11 cellular contexts compared by ENCODE assay signal in genomic region chr12:94689002-94689645, GRCh38. TPM values are rescaled to one million over a fixed set of nuclear protein-coding genes. Genes with fewer than 3 reads are reported as not detected.
DNase-seq lines count a peak whose midpoint lies in the region; ATAC-seq and TF ChIP-seq lines count a peak whose summit lies in the region.
"Had no signal": no experiment of that assay in that cellular context is flagged by ENCODE, and none has a peak within 500 bp of the region (broad histone marks: within the 10 kb centered on the region; RNA-seq: fewer than 3 reads in every experiment).

No MANE protein-coding gene starts in this region.

- ATAC-seq in HG03378 (IDR thresholded peaks at IDR 0.05; ENCODE audit: unreplicated experiment) (peak; percentile 64), omental fat pad (ENCODE audit: low FRiP score) (peak; percentile 78)

- no peak for TF ChIP-seq CTCF in choroid plexus epithelial cell (conservative IDR thresholded peaks at IDR 0.05; ENCODE audit: low read depth, low read length)
- no peak for TF ChIP-seq CTCF in omental fat pad (IDR thresholded peaks at IDR 0.05)
- no peak for TF ChIP-seq CTCF in endothelial cell (IDR thresholded peaks at IDR 0.05; ENCODE audit: unreplicated experiment)

- DNase-seq in GM03348 (ENCODE audit: low spot score), result peak; percentile 35
- DNase-seq in choroid plexus epithelial cell (ENCODE audit: low read depth), result peak; percentile 86
- no peak for DNase-seq in omental fat pad (ENCODE audit: low spot score)
- DNase-seq in NCI-H2171 (lab: John Stamatoyannopoulos, UW), result no peak
- no peak for DNase-seq in NCI-H2081 treated with DMSO at 0.1 percent for 48 hours (lab: John Stamatoyannopoulos, UW)
- no peak for DNase-seq in endothelial cell (ENCODE audit: low spot score)
- DNase-seq in UCSD-AML1 (lab: John Stamatoyannopoulos, UW; ENCODE audit: unreplicated experiment), result no peak
- DNase-seq: activated T-cell treated with anti-CD3 and anti-CD28 coated beads, Interleukin-2, amount 50 U/mL, for 24 hours; CD4-positive, CD25-positive, alpha-beta regulatory T cell; NCI-H2029 had no signal

- H3K27me3 Mint-ChIP-seq in endothelial cell (ENCODE audit: unreplicated experiment), result peaks cover 1% of the 10 kb centered on the region
- H3K27me3 Mint-ChIP-seq: activated T-cell treated with anti-CD3 and anti-CD28 coated beads, Interleukin-2, amount 50 U/mL, for 24 hours had no signal

- no peak overlapping the region for H3K4me3 ChIP-seq in choroid plexus epithelial cell (ENCODE audit: low read depth, low read length)

- no peak overlapping the region for H3K4me3 Mint-ChIP-seq in endothelial cell (ENCODE audit: unreplicated experiment)
- H3K4me3 Mint-ChIP-seq: activated T-cell treated with anti-CD3 and anti-CD28 coated beads, Interleukin-2, amount 50 U/mL, for 24 hours; CD4-positive, CD25-positive, alpha-beta regulatory T cell had no signal

- H3K4me1 Mint-ChIP-seq in endothelial cell (ENCODE audit: unreplicated experiment), result peaks cover 25% of the 10 kb centered on the region
- H3K4me1 Mint-ChIP-seq: CD4-positive, CD25-positive, alpha-beta regulatory T cell had no signal

- no peaks in the 10 kb centered on the region for H3K9me3 Mint-ChIP-seq in endothelial cell (ENCODE audit: unreplicated experiment)
- H3K9me3 Mint-ChIP-seq: activated T-cell treated with anti-CD3 and anti-CD28 coated beads, Interleukin-2, amount 50 U/mL, for 24 hours; CD4-positive, CD25-positive, alpha-beta regulatory T cell had no signal

- H3K36me3 Mint-ChIP-seq in endothelial cell (ENCODE audit: low read depth, unreplicated experiment), result no peaks in the 10 kb centered on the region
- H3K36me3 Mint-ChIP-seq: CD4-positive, CD25-positive, alpha-beta regulatory T cell had no signal

- H3K27ac Mint-ChIP-seq in endothelial cell (ENCODE audit: unreplicated experiment), result no peak overlapping the region
- H3K27ac Mint-ChIP-seq: activated T-cell treated with anti-CD3 and anti-CD28 coated beads, Interleukin-2, amount 50 U/mL, for 24 hours; CD4-positive, CD25-positive, alpha-beta regulatory T cell had no signal

RNA-seq across cellular contexts. Expression of gene TMCC3, which starts 38.8 kb away (rescaled TPM):
- total RNA-seq in omental fat pad, result 10 to 100 TPM in 2 of 4 donors, 1 to 10 TPM in 2; 9.2 to 39.6 (median 12.4) TPM
- 48.1 TPM for total RNA-seq in endothelial cell (ENCODE audit: unreplicated experiment)

Comparison
In these comparisons a context has a peak if more than half of its experiments do, and no peak if none do; other contexts are left out.
1. DNase-seq: peak in GM03348 (single experiment) and choroid plexus epithelial cell (single experiment); none in omental fat pad (single experiment), NCI-H2171 (single experiment), NCI-H2081 treated with DMSO at 0.1 percent for 48 hours (single experiment), endothelial cell (single experiment) and UCSD-AML1 (single experiment).